14 cellular contexts compared by ENCODE assay signal in genomic region chr12:132450391-132451171, GRCh38. TPM values are rescaled to one million over a fixed set of nuclear protein-coding genes. Genes with fewer than 3 reads are reported as not detected.
DNase-seq lines count a peak whose midpoint lies in the region; ATAC-seq and TF ChIP-seq lines count a peak whose summit lies in the region.
"Had no signal": no experiment of that assay in that cellular context is flagged by ENCODE, and none has a peak within 500 bp of the region (broad histone marks: within the 10 kb centered on the region; RNA-seq: fewer than 3 reads in every experiment).

No MANE protein-coding gene starts in this region.

- H3K9me3 Mint-ChIP-seq in activated CD4-positive, alpha-beta T cell treated with anti-CD3 and anti-CD28 coated beads, Interleukin-2, amount 10 ng/mL, durations not matched to agents 7 days and 5 days: peaks cover 4% of the 10 kb centered on the region
- H3K9me3 Mint-ChIP-seq in stimulated activated naive B cell treated with anti-CD40 and anti-IgM and Interleukin-4, amounts not matched to agents 10 μg/mL and 1 μg/mL and 100 μg/mL, for 72 hours: peaks cover 0 to 3% of the 10 kb centered on the region in 2 donors

- POLR2A ChIA-PET in activated CD4-positive, alpha-beta T cell treated with anti-CD3 and anti-CD28 coated beads, Interleukin-2, amount 10 ng/mL, durations not matched to agents 7 days and 5 days (lab: Charles Lee): no interaction called here

- H3K27ac Mint-ChIP-seq in activated CD4-positive, alpha-beta T cell treated with anti-CD3 and anti-CD28 coated beads, Interleukin-2, amount 10 ng/mL, durations not matched to agents 7 days and 5 days: peak overlapping the region; percentile 74
- peak overlapping the region; percentile 75 for H3K27ac Mint-ChIP-seq in stimulated activated naive B cell treated with anti-CD40 and anti-IgM and Interleukin-4, amounts not matched to agents 10 μg/mL and 1 μg/mL and 100 μg/mL, for 72 hours

- peak; percentile 15 to 19 for ATAC-seq in stimulated activated naive B cell treated with anti-CD40 and anti-IgM and Interleukin-4, amounts not matched to agents 10 μg/mL and 1 μg/mL and 100 μg/mL, for 72 hours (replicated peaks)
- ATAC-seq in HG03108 (IDR thresholded peaks at IDR 0.05; ENCODE audit: unreplicated experiment): no peak
- ATAC-seq in HG02571 (IDR thresholded peaks at IDR 0.05; ENCODE audit: unreplicated experiment): no peak
- ATAC-seq: heart left ventricle had no signal

- DNase-seq in activated CD4-positive, alpha-beta T cell treated with anti-CD3 and anti-CD28 coated beads, Interleukin-2, amount 10 ng/mL, durations not matched to agents 7 days and 5 days: no peak
- no peak for DNase-seq in activated CD4-positive, alpha-beta T cell treated with anti-CD3 and anti-CD28 coated beads, Interleukin-2, amount 50 U/mL, for 4 hours
- DNase-seq in NCI-H2107 (lab: John Stamatoyannopoulos, UW) (peak; percentile 43), cerebellum (ENCODE audit: low spot score) (peak; percentile 39), erythroblast (lab: John Stamatoyannopoulos, UW) (no peak)
- DNase-seq in stimulated activated naive B cell treated with anti-CD40 and anti-IgM and Interleukin-4, amounts not matched to agents 10 μg/mL and 1 μg/mL and 100 μg/mL, for 72 hours: no peak
- DNase-seq: ACHN, dermis blood vessel endothelial cell, Karpas-422, NCI-H526 treated with DMSO at 0.1 percent for 48 hours, trophoblast cell had no signal

- peaks cover 2% of the 10 kb centered on the region for H3K27me3 Mint-ChIP-seq in activated CD4-positive, alpha-beta T cell treated with anti-CD3 and anti-CD28 coated beads, Interleukin-2, amount 10 ng/mL, durations not matched to agents 7 days and 5 days
- H3K27me3 Mint-ChIP-seq in stimulated activated naive B cell treated with anti-CD40 and anti-IgM and Interleukin-4, amounts not matched to agents 10 μg/mL and 1 μg/mL and 100 μg/mL, for 72 hours: peaks cover 0 to 17% of the 10 kb centered on the region in 2 donors

- no peak overlapping the region for H3K4me3 Mint-ChIP-seq in activated CD4-positive, alpha-beta T cell treated with anti-CD3 and anti-CD28 coated beads, Interleukin-2, amount 10 ng/mL, durations not matched to agents 7 days and 5 days
- H3K4me3 Mint-ChIP-seq in stimulated activated naive B cell treated with anti-CD40 and anti-IgM and Interleukin-4, amounts not matched to agents 10 μg/mL and 1 μg/mL and 100 μg/mL, for 72 hours: peak overlapping the region; percentile 56 to 78

- CTCF ChIA-PET in activated CD4-positive, alpha-beta T cell treated with anti-CD3 and anti-CD28 coated beads, Interleukin-2, amount 10 ng/mL, durations not matched to agents 7 days and 5 days (lab: Charles Lee): interaction anchor here (0.8 to 1.1 kb wide), 2 partner anchors 22 to 35 kb away, joined by 3 to 4 read pairs; no protein-coding TSS in a partner anchor

- H3K36me3 Mint-ChIP-seq in activated CD4-positive, alpha-beta T cell treated with anti-CD3 and anti-CD28 coated beads, Interleukin-2, amount 10 ng/mL, durations not matched to agents 7 days and 5 days (ENCODE audit: low read depth): no peaks in the 10 kb centered on the region
- peaks cover 0 to 6% of the 10 kb centered on the region in 2 donors for H3K36me3 Mint-ChIP-seq in stimulated activated naive B cell treated with anti-CD40 and anti-IgM and Interleukin-4, amounts not matched to agents 10 μg/mL and 1 μg/mL and 100 μg/mL, for 72 hours

- peaks cover 38% of the 10 kb centered on the region for H3K4me1 Mint-ChIP-seq in activated CD4-positive, alpha-beta T cell treated with anti-CD3 and anti-CD28 coated beads, Interleukin-2, amount 10 ng/mL, durations not matched to agents 7 days and 5 days
- peaks cover 42 to 88% of the 10 kb centered on the region in 2 donors for H3K4me1 Mint-ChIP-seq in stimulated activated naive B cell treated with anti-CD40 and anti-IgM and Interleukin-4, amounts not matched to agents 10 μg/mL and 1 μg/mL and 100 μg/mL, for 72 hours

- no peak for TF ChIP-seq POLR2A in erythroblast (IDR thresholded peaks at IDR 0.05; ENCODE audit: low read length)

RNA-seq across cellular contexts. Expression of gene FBRSL1, which starts 39.4 kb away (rescaled TPM):
- 10 to 100 TPM; 49.8 to 51.1 TPM for total RNA-seq in activated CD4-positive, alpha-beta T cell treated with anti-CD3 and anti-CD28 coated beads, Interleukin-2, amount 10 ng/mL, durations not matched to agents 7 days and 5 days
- total RNA-seq in cerebellum: 10.5 TPM

Comparison
In these comparisons a context has a peak if more than half of its experiments do, and no peak if none do; other contexts are left out.
1. DNase-seq: peak in NCI-H2107 (single experiment) and cerebellum (single experiment); none in activated CD4-positive, alpha-beta T cell treated with anti-CD3 and anti-CD28 coated beads, Interleukin-2, amount 10 ng/mL, durations not matched to agents 7 days and 5 days (single experiment), activated CD4-positive, alpha-beta T cell treated with anti-CD3 and anti-CD28 coated beads, Interleukin-2, amount 50 U/mL, for 4 hours (0 of 2), stimulated activated naive B cell treated with anti-CD40 and anti-IgM and Interleukin-4, amounts not matched to agents 10 μg/mL and 1 μg/mL and 100 μg/mL, for 72 hours (single experiment) and erythroblast (0 of 2).
2. ATAC-seq: peak in stimulated activated naive B cell treated with anti-CD40 and anti-IgM and Interleukin-4, amounts not matched to agents 10 μg/mL and 1 μg/mL and 100 μg/mL, for 72 hours (2 of 2); none in HG03108 (single experiment) and HG02571 (single experiment).